ENCODE assay signal across 8 cellular contexts in the genomic region with DNA sequence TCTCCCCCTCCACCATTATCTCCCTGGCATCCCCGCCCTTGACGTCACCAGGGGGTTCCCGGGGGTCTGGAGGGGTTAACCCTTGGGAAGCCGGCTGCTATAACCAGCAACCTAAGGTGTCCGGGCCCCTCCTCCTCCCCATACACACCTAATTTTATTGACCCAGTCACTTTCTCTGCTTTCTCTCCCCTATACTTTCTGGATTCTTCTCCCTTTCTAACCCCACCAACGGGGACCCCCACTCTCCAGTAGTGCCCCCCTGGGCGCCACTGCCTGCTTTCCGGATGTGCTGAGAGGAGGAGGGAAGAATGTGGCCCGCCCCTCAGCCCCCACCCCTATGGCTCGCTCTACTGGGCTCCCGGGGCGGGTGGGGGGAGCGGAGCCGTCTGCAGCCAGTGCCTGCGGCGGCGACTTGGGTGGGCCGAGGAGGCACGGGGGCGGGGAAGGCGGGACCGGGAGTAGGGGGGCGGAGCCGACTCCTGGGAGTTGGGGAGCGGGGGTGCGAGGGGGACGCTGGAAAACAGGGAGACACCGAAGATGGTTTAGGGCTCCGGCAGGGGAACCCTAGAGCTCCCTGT.
DNase-seq lines count a peak whose midpoint lies in the region; ATAC-seq and TF ChIP-seq lines count a peak whose summit lies in the region.

No MANE protein-coding gene starts in this region.

- peaks cover 2% of the 10 kb centered on the region; the same call in 1 of the 2 replicates for H3K4me1 ChIP-seq in ES-I3 (ENCODE audit: insufficient read depth, low read length)
- peaks cover 15% of the 10 kb centered on the region; the same call in 1 of the 2 replicates for H3K4me1 ChIP-seq in MM.1S (ENCODE audit: low read length)
- H3K4me1 ChIP-seq in rectal smooth muscle tissue (ENCODE audit: control insufficient read depth, insufficient read depth, low read length) = peaks cover 13% of the 10 kb centered on the region

- no peak for TF ChIP-seq CTCF in MM.1S (IDR thresholded peaks at IDR 0.05; ENCODE audit: low read length)

- ATAC-seq in GM19397 (IDR thresholded peaks at IDR 0.05; ENCODE audit: unreplicated experiment) = no peak
- ATAC-seq in GM21528 (IDR thresholded peaks at IDR 0.05; ENCODE audit: low FRiP score, unreplicated experiment) = no peak

- no peaks in the 10 kb centered on the region for H3K27me3 Mint-ChIP-seq in activated naive CD8-positive, alpha-beta T cell

- peaks cover 31% of the 10 kb centered on the region for H3K4me1 Mint-ChIP-seq in activated naive CD8-positive, alpha-beta T cell (ENCODE audit: low read depth)

- no peaks in the 10 kb centered on the region for H4K20me1 ChIP-seq in MM.1S (ENCODE audit: insufficient read depth, low read length)

- DNase-seq in MM.1S (no peak), hepatic stellate cell (ENCODE audit: low spot score) (peak; percentile 85), NCI-H187 treated with DMSO at 0.1 percent for 48 hours (lab: John Stamatoyannopoulos, UW) (no peak)

- peak overlapping the region; percentile 94 for H3K4me3 Mint-ChIP-seq in activated naive CD8-positive, alpha-beta T cell

- no peaks in the 10 kb centered on the region for H3K9me3 Mint-ChIP-seq in activated naive CD8-positive, alpha-beta T cell (ENCODE audit: low read depth)

- H3K36me3 ChIP-seq in ES-I3 (ENCODE audit: insufficient read depth, low read length) (no peaks in the 10 kb centered on the region), MM.1S (replicated peaks; ENCODE audit: insufficient read depth, low read length) (no peaks in the 10 kb centered on the region), rectal smooth muscle tissue (ENCODE audit: control insufficient read depth, insufficient read depth, low read length) (no peaks in the 10 kb centered on the region)

- H3F3A ChIP-seq in MM.1S (ENCODE audit: insufficient read depth, low read length) = peaks cover 9% of the 10 kb centered on the region

- H2AFZ ChIP-seq in MM.1S (ENCODE audit: low read length) = peak overlapping the region; percentile 64; the same call in 1 of the 2 replicates

- H3K9me3 ChIP-seq in ES-I3 (ENCODE audit: control insufficient read depth, insufficient read depth, low read length) = no peaks in the 10 kb centered on the region
- H3K9me3 ChIP-seq in MM.1S (replicated peaks; ENCODE audit: insufficient read depth, low read length) = no peaks in the 10 kb centered on the region

- H3K27me3 ChIP-seq in MM.1S (replicated peaks; ENCODE audit: insufficient read depth, low read length) (peaks cover 34% of the 10 kb centered on the region), rectal smooth muscle tissue (ENCODE audit: control insufficient read depth, insufficient read depth, low read length) (peaks cover 5% of the 10 kb centered on the region)

- H3K27ac ChIP-seq in MM.1S (ENCODE audit: low read length) (no peak overlapping the region), rectal smooth muscle tissue (ENCODE audit: low read depth, low read length) (peak overlapping the region; percentile 55)

- peak overlapping the region; percentile 100 for H3K4me2 ChIP-seq in MM.1S (ENCODE audit: low read depth, low read length)

- no peaks in the 10 kb centered on the region for H3K79me2 ChIP-seq in MM.1S (ENCODE audit: low read length)

- no peaks in the 10 kb centered on the region for H3K36me3 Mint-ChIP-seq in activated naive CD8-positive, alpha-beta T cell

- H3K9me2 ChIP-seq in MM.1S (replicated peaks; ENCODE audit: insufficient read depth, low read length) = no peaks in the 10 kb centered on the region

- H3K9ac ChIP-seq in ES-I3 (ENCODE audit: low read depth, low read length) = peak overlapping the region; percentile 95
- peak overlapping the region; percentile 36; the same call in 1 of the 2 replicates for H3K9ac ChIP-seq in MM.1S (ENCODE audit: low read length)
- peak overlapping the region; percentile 30 for H3K9ac ChIP-seq in rectal smooth muscle tissue (ENCODE audit: low read length)

- H3K4me3 ChIP-seq in MM.1S (ENCODE audit: low read length) (peak overlapping the region; percentile 80), rectal smooth muscle tissue (ENCODE audit: low read length) (peak overlapping the region; percentile 85)

- H3K27ac Mint-ChIP-seq in activated naive CD8-positive, alpha-beta T cell = no peak overlapping the region

Comparison
In these comparisons a context has a peak if more than half of its experiments do, and no peak if none do; other contexts are left out.
1. H3K9ac ChIP-seq: peak in every context shown above with its lines; median percentile 95 in ES-I3; 36 in MM.1S; 30 in rectal smooth muscle tissue.